In the genomic region with DNA sequence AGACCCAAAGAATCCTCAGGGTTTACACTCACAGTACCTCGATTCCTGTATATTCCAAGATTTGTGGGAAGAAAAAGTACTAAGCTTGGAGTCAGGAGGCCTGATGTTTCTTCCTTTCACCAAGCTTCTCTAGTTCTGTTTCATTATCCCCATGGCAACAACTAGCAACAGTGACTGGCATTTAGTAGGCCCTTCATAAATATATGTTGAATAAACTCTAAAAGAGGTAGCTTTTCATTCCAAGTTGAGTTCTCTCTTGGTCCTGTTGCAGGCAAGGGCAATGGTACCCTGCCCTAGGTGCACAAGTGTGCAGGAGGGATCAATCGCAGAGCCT, we compare ENCODE assay signal across 1 cellular context.
TF ChIP-seq lines count a peak whose summit lies in the region.

No MANE protein-coding gene starts in this region.

TF ChIP-seq in HepG2, 621 proteins besides CTCF, POLR2A, EP300 and RAD21:
- TF ChIP-seq, protein P1, sequence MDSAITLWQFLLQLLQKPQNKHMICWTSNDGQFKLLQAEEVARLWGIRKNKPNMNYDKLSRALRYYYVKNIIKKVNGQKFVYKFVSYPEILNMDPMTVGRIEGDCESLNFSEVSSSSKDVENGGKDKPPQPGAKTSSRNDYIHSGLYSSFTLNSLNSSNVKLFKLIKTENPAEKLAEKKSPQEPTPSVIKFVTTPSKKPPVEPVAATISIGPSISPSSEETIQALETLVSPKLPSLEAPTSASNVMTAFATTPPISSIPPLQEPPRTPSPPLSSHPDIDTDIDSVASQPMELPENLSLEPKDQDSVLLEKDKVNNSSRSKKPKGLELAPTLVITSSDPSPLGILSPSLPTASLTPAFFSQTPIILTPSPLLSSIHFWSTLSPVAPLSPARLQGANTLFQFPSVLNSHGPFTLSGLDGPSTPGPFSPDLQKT (CRISPR knock-in tag; IDR thresholded peaks at IDR 0.05; ENCODE audit: borderline replicate concordance): no peak
- TF ChIP-seq RFX5 (IDR thresholded peaks at IDR 0.05; ENCODE audit: low read depth, low read length) (peak; percentile 37; the same call in 1 of the 2 replicates), SNAPC2 (CRISPR knock-in tag; IDR thresholded peaks at IDR 0.05) (0 out of 2 replicates have a peak, but pooled peaks have one; percentile 8), ZNF780A (CRISPR knock-in tag; IDR thresholded peaks at IDR 0.05) (no peak), ZNF552 (CRISPR knock-in tag; IDR thresholded peaks at IDR 0.05; ENCODE audit: borderline replicate concordance) (no peak), NFKB2 (CRISPR knock-in tag; IDR thresholded peaks at IDR 0.05; ENCODE audit: borderline replicate concordance) (no peak), THYN1 (CRISPR knock-in tag; IDR thresholded peaks at IDR 0.05; ENCODE audit: borderline replicate concordance, low read depth) (0 out of 2 replicates have a peak, but pooled peaks have one; percentile 10), ZKSCAN1 (IDR thresholded peaks at IDR 0.05; ENCODE audit: low read length) (peak; percentile 53), CC2D1A (CRISPR knock-in tag; IDR thresholded peaks at IDR 0.05) (peak; percentile 65), RFX1 (IDR thresholded peaks at IDR 0.05) (peak; percentile 75), ELF3 (CRISPR knock-in tag; IDR thresholded peaks at IDR 0.05) (no peak), RFX3 (CRISPR knock-in tag; IDR thresholded peaks at IDR 0.05) (peak; percentile 71), SALL2 (CRISPR knock-in tag; IDR thresholded peaks at IDR 0.05) (no peak), ZNF235 (CRISPR knock-in tag; IDR thresholded peaks at IDR 0.05; ENCODE audit: borderline replicate concordance) (0 out of 2 replicates have a peak, but pooled peaks have one; percentile 18), ZNF839 (CRISPR knock-in tag; IDR thresholded peaks at IDR 0.05; ENCODE audit: borderline replicate concordance) (no peak), TCF12 (IDR thresholded peaks at IDR 0.05) (no peak), TCF12 (CRISPR knock-in tag; IDR thresholded peaks at IDR 0.05) (no peak), HNRNPK (IDR thresholded peaks at IDR 0.05; ENCODE audit: low read depth, low read length, poor library complexity, severe bottlenecking) (no peak), NFE2L2 (IDR thresholded peaks at IDR 0.05; ENCODE audit: low read length) (peak; percentile 55), MLLT10 (CRISPR knock-in tag; IDR thresholded peaks at IDR 0.05) (no peak), ESRRA (CRISPR knock-in tag; IDR thresholded peaks at IDR 0.05; ENCODE audit: low read depth) (no peak), EED (CRISPR knock-in tag; IDR thresholded peaks at IDR 0.05) (no peak), ZNF33B (CRISPR knock-in tag; IDR thresholded peaks at IDR 0.05) (peak; percentile 85; the same call in 1 of the 2 replicates), SMARCE1 (IDR thresholded peaks at IDR 0.05; ENCODE audit: borderline replicate concordance) (no peak), IRX3 (CRISPR knock-in tag; IDR thresholded peaks at IDR 0.05; ENCODE audit: borderline replicate concordance, low read depth) (peak; percentile 18; the same call in 1 of the 2 replicates), FOXP1 (IDR thresholded peaks at IDR 0.05) (no peak), FOXP1 (CRISPR knock-in tag; IDR thresholded peaks at IDR 0.05) (no peak), ZNF430 (CRISPR knock-in tag; IDR thresholded peaks at IDR 0.05) (no peak), ZNF354B (CRISPR knock-in tag; IDR thresholded peaks at IDR 0.05) (no peak), SP1 (IDR thresholded peaks at IDR 0.05) (no peak), SP1 (CRISPR knock-in tag; IDR thresholded peaks at IDR 0.05) (no peak), PLRG1 (conservative IDR thresholded peaks at IDR 0.05) (no peak)
- TF ChIP-seq, protein P2, sequence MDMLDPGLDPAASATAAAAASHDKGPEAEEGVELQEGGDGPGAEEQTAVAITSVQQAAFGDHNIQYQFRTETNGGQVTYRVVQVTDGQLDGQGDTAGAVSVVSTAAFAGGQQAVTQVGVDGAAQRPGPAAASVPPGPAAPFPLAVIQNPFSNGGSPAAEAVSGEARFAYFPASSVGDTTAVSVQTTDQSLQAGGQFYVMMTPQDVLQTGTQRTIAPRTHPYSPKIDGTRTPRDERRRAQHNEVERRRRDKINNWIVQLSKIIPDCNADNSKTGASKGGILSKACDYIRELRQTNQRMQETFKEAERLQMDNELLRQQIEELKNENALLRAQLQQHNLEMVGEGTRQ (IDR thresholded peaks at IDR 0.05; ENCODE audit: low read depth, low read length): no peak
- TF ChIP-seq, protein P2 (CRISPR knock-in tag; IDR thresholded peaks at IDR 0.05; ENCODE audit: borderline replicate concordance): no peak
- TF ChIP-seq, protein P3, sequence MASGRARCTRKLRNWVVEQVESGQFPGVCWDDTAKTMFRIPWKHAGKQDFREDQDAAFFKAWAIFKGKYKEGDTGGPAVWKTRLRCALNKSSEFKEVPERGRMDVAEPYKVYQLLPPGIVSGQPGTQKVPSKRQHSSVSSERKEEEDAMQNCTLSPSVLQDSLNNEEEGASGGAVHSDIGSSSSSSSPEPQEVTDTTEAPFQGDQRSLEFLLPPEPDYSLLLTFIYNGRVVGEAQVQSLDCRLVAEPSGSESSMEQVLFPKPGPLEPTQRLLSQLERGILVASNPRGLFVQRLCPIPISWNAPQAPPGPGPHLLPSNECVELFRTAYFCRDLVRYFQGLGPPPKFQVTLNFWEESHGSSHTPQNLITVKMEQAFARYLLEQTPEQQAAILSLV (CRISPR knock-in tag; IDR thresholded peaks at IDR 0.05; ENCODE audit: borderline replicate concordance): no peak
- TF ChIP-seq, protein P4, sequence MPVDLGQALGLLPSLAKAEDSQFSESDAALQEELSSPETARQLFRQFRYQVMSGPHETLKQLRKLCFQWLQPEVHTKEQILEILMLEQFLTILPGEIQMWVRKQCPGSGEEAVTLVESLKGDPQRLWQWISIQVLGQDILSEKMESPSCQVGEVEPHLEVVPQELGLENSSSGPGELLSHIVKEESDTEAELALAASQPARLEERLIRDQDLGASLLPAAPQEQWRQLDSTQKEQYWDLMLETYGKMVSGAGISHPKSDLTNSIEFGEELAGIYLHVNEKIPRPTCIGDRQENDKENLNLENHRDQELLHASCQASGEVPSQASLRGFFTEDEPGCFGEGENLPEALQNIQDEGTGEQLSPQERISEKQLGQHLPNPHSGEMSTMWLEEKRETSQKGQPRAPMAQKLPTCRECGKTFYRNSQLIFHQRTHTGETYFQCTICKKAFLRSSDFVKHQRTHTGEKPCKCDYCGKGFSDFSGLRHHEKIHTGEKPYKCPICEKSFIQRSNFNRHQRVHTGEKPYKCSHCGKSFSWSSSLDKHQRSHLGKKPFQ (CRISPR knock-in tag; IDR thresholded peaks at IDR 0.05; ENCODE audit: insufficient replicate concordance): no peak
- TF ChIP-seq, protein P5, sequence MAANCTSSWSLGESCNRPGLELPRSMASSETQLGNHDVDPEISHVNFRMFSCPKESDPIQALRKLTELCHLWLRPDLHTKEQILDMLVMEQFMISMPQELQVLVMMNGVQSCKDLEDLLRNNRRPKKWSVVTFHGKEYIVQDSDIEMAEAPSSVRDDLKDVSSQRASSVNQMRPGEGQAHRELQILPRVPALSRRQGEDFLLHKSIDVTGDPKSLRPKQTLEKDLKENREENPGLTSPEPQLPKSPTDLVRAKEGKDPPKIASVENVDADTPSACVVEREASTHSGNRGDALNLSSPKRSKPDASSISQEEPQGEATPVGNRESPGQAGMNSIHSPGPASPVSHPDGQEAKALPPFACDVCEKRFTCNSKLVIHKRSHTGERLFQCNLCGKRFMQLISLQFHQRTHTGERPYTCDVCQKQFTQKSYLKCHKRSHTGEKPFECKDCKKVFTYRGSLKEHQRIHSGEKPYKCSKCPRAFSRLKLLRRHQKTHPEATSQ (CRISPR knock-in tag; IDR thresholded peaks at IDR 0.05; ENCODE audit: borderline replicate concordance): peak; percentile 13; the same call in 1 of the 2 replicates
- TF ChIP-seq, protein P6, sequence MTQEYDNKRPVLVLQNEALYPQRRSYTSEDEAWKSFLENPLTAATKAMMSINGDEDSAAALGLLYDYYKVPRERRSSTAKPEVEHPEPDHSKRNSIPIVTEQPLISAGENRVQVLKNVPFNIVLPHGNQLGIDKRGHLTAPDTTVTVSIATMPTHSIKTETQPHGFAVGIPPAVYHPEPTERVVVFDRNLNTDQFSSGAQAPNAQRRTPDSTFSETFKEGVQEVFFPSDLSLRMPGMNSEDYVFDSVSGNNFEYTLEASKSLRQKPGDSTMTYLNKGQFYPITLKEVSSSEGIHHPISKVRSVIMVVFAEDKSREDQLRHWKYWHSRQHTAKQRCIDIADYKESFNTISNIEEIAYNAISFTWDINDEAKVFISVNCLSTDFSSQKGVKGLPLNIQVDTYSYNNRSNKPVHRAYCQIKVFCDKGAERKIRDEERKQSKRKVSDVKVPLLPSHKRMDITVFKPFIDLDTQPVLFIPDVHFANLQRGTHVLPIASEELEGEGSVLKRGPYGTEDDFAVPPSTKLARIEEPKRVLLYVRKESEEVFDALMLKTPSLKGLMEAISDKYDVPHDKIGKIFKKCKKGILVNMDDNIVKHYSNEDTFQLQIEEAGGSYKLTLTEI (CRISPR knock-in tag; conservative IDR thresholded peaks at IDR 0.05): no peak
- TF ChIP-seq, protein P7, sequence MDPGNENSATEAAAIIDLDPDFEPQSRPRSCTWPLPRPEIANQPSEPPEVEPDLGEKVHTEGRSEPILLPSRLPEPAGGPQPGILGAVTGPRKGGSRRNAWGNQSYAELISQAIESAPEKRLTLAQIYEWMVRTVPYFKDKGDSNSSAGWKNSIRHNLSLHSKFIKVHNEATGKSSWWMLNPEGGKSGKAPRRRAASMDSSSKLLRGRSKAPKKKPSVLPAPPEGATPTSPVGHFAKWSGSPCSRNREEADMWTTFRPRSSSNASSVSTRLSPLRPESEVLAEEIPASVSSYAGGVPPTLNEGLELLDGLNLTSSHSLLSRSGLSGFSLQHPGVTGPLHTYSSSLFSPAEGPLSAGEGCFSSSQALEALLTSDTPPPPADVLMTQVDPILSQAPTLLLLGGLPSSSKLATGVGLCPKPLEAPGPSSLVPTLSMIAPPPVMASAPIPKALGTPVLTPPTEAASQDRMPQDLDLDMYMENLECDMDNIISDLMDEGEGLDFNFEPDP (CRISPR knock-in tag; conservative IDR thresholded peaks at IDR 0.05): 0 out of 2 replicates have a peak, but pooled peaks have one; percentile 81
